ENCODE assay signal across 8 cellular contexts in genomic region chr7:48298779-48299178, GRCh38.
DNase-seq lines count a peak whose midpoint lies in the region; ATAC-seq and TF ChIP-seq lines count a peak whose summit lies in the region.

No MANE protein-coding gene starts in this region.

- TF ChIP-seq POLR2A in adrenal gland (IDR thresholded peaks at IDR 0.05): no peak

- H3K4me1 ChIP-seq in adipocyte (ENCODE audit: control insufficient read depth, insufficient read depth, low read length) (peaks cover 35% of the 10 kb centered on the region), adrenal gland (replicated peaks in 1 of 2) (no peaks in the 10 kb centered on the region)

- WGBS in adrenal gland, 4 donors: 35 to 57% (median 48%) methylated on average over 5 of the region's 5 CpGs

- H3K4me3 ChIP-seq in adipocyte (ENCODE audit: low read length) (no peak overlapping the region), adrenal gland (no peak overlapping the region)

- TF ChIP-seq CTCF in adrenal gland (IDR thresholded peaks at IDR 0.05): no peak

- no peak overlapping the region for H3K9ac ChIP-seq in adipocyte (ENCODE audit: low read length)

- H3K27ac ChIP-seq in adrenal gland: no peak overlapping the region

- peaks cover 5% of the 10 kb centered on the region for H3K27me3 ChIP-seq in adipocyte (replicated peaks; ENCODE audit: control insufficient read depth, insufficient read depth, low read length)
- no peaks in the 10 kb centered on the region for H3K27me3 ChIP-seq in adrenal gland

- H3K9me3 ChIP-seq in adipocyte (ENCODE audit: control insufficient read depth, low read length) (no peaks in the 10 kb centered on the region), adrenal gland (replicated peaks in 1 of 3) (no peaks in the 10 kb centered on the region)

- H3K36me3 ChIP-seq in adipocyte (ENCODE audit: control insufficient read depth, insufficient read depth, low read length, severe bottlenecking) (no peaks in the 10 kb centered on the region), adrenal gland (replicated peaks in 1 of 2) (no peaks in the 10 kb centered on the region)

- ATAC-seq in HG03135 (IDR thresholded peaks at IDR 0.05; ENCODE audit: unreplicated experiment) (peak; percentile 53), HG02970 (IDR thresholded peaks at IDR 0.05; ENCODE audit: low FRiP score, unreplicated experiment) (no peak)

- peak; percentile 52 for DNase-seq in stimulated activated CD4-positive, alpha-beta T cell treated with anti-CD3 and anti-CD28 coated beads, Interleukin-15, amount 100 ng/mL, for 24 hours
- DNase-seq in stimulated activated CD4-positive, alpha-beta T cell treated with anti-CD3 and anti-CD28 coated beads, Interleukin-12 subunit alpha, Interleukin-12 subunit beta, amount 100 ng/mL, for 4 hours: no peak
- DNase-seq in adipocyte (ENCODE audit: low read depth): peak; percentile 11
- no peak for DNase-seq in medulla oblongata (ENCODE audit: extremely low spot score)
- DNase-seq in GM19238 (ENCODE audit: insufficient read length, low spot score): no peak
- no peak for DNase-seq in adrenal gland

- intact Hi-C loops in adrenal gland (cut with DNase I): loop anchor here in 1 of 2 donors (5.0 kb wide), 1 partner anchor 579 kb away; no protein-coding TSS in a partner anchor

Comparison
In these comparisons a context has a peak if more than half of its experiments do, and no peak if none do; other contexts are left out.
1. DNase-seq: peak in stimulated activated CD4-positive, alpha-beta T cell treated with anti-CD3 and anti-CD28 coated beads, Interleukin-15, amount 100 ng/mL, for 24 hours (single experiment) and adipocyte (single experiment); none in stimulated activated CD4-positive, alpha-beta T cell treated with anti-CD3 and anti-CD28 coated beads, Interleukin-12 subunit alpha, Interleukin-12 subunit beta, amount 100 ng/mL, for 4 hours (single experiment), medulla oblongata (single experiment), GM19238 (single experiment) and adrenal gland (0 of 7).